In the genomic region with DNA sequence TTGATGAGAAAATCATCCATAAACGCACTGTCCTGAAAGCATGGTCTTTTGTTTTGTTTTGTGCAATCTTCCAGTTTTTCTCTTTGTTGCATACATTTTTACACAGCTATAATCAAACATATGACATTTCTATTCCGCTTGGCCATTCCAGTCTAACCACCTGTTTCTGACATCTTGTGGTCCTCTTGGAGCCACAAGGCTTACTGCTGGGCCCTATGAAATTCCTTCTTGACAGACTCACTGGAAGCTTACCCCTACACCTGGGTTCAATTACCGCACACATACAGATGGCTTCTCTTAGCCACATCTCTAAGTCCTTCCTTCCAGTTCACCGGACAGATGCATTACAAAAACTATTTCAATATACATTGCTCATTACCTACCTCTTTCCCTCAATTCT, we compare ENCODE assay signal across 24 cellular contexts.
"Had no signal": no experiment of that assay in that cellular context is flagged by ENCODE, and none has a peak within 500 bp of the region (broad histone marks: within the 10 kb centered on the region; RNA-seq: fewer than 3 reads in every experiment).

No MANE protein-coding gene starts in this region.

- H3K27ac Mint-ChIP-seq: activated naive CD4-positive, alpha-beta T cell treated with anti-CD3 and anti-CD28 coated beads, Interleukin-2, amount 50 U/mL, for 24 hours; activated T-cell treated with anti-CD3 and anti-CD28 coated beads, Interleukin-2, amount 50 U/mL, for 72 hours; brain; immature natural killer cell; stimulated activated effector memory CD8-positive, alpha-beta T cell treated with anti-CD3 and anti-CD28 coated beads, Interleukin-12 subunit alpha, Interleukin-12 subunit beta, amount 100 ng/mL, for 72 hours; T-helper 17 cell; type B pancreatic cell had no signal

- H3K4me1 Mint-ChIP-seq: activated naive CD4-positive, alpha-beta T cell treated with anti-CD3 and anti-CD28 coated beads, Interleukin-2, amount 50 U/mL, for 24 hours; stimulated activated effector memory CD8-positive, alpha-beta T cell treated with anti-CD3 and anti-CD28 coated beads, Interleukin-12 subunit alpha, Interleukin-12 subunit beta, amount 100 ng/mL, for 72 hours had no signal

- H3K4me3 Mint-ChIP-seq: activated naive CD4-positive, alpha-beta T cell treated with anti-CD3 and anti-CD28 coated beads, Interleukin-2, amount 50 U/mL, for 24 hours; activated T-cell treated with anti-CD3 and anti-CD28 coated beads, Interleukin-2, amount 50 U/mL, for 72 hours; brain; effector memory CD8-positive, alpha-beta T cell; immature natural killer cell; nephron progenitor cell; stimulated activated effector memory CD8-positive, alpha-beta T cell treated with anti-CD3 and anti-CD28 coated beads, Interleukin-12 subunit alpha, Interleukin-12 subunit beta, amount 100 ng/mL, for 72 hours; T-helper 17 cell; type B pancreatic cell had no signal

- H3K27me3 Mint-ChIP-seq: activated naive CD4-positive, alpha-beta T cell treated with anti-CD3 and anti-CD28 coated beads, Interleukin-2, amount 50 U/mL, for 24 hours; brain; effector memory CD8-positive, alpha-beta T cell; progenitor cell of endocrine pancreas; T-helper 17 cell; type B pancreatic cell had no signal

- H3K27ac ChIP-seq: gastrocnemius medialis, heart left ventricle, left ventricle myocardium inferior, skin epidermis, stomach had no signal

- DNase-seq: activated CD4-positive, alpha-beta T cell treated with anti-CD3 and anti-CD28 coated beads, Interleukin-2, amount 50 U/mL, for 4 hours; activated effector memory CD4-positive, alpha-beta T cell treated with anti-CD3 and anti-CD28 coated beads, Interleukin-2, amount 50 U/mL, for 16 hours; activated T-cell treated with anti-CD3 and anti-CD28 coated beads, Interleukin-2, amount 50 U/mL, for 72 hours; effector memory CD8-positive, alpha-beta T cell; gastrocnemius medialis; heart left ventricle; immature natural killer cell; kidney glomerular epithelial cell; left ventricle myocardium inferior; mammary epithelial cell; midbrain; nephron progenitor cell; occipital lobe; right cardiac atrium; stimulated activated CD4-positive, alpha-beta T cell treated with anti-CD3 and anti-CD28 coated beads, Interleukin-15, amount 100 ng/mL, for 24 hours; stimulated activated CD4-positive, alpha-beta T cell treated with anti-CD3 and anti-CD28 coated beads, Interleukin-4, amount 100 ng/mL, for 24 hours; stomach; T-helper 17 cell had no signal

- H3K4me1 ChIP-seq: gastrocnemius medialis had no signal

- H3K36me3 Mint-ChIP-seq: stimulated activated effector memory CD8-positive, alpha-beta T cell treated with anti-CD3 and anti-CD28 coated beads, Interleukin-12 subunit alpha, Interleukin-12 subunit beta, amount 100 ng/mL, for 72 hours had no signal

- H3K9me3 ChIP-seq: gastrocnemius medialis, left ventricle myocardium inferior, stomach had no signal

- H3K4me3 ChIP-seq: gastrocnemius medialis, heart left ventricle, left ventricle myocardium inferior, skin epidermis, stomach had no signal

- H3K27me3 ChIP-seq: gastrocnemius medialis, heart left ventricle, stomach had no signal

- H3K9me3 Mint-ChIP-seq: activated naive CD4-positive, alpha-beta T cell treated with anti-CD3 and anti-CD28 coated beads, Interleukin-2, amount 50 U/mL, for 24 hours; activated T-cell treated with anti-CD3 and anti-CD28 coated beads, Interleukin-2, amount 50 U/mL, for 72 hours; brain; effector memory CD8-positive, alpha-beta T cell; immature natural killer cell; nephron progenitor cell; stimulated activated effector memory CD8-positive, alpha-beta T cell treated with anti-CD3 and anti-CD28 coated beads, Interleukin-12 subunit alpha, Interleukin-12 subunit beta, amount 100 ng/mL, for 72 hours; type B pancreatic cell had no signal
